ENCODE assay signal across 1 cellular context in the genomic region with DNA sequence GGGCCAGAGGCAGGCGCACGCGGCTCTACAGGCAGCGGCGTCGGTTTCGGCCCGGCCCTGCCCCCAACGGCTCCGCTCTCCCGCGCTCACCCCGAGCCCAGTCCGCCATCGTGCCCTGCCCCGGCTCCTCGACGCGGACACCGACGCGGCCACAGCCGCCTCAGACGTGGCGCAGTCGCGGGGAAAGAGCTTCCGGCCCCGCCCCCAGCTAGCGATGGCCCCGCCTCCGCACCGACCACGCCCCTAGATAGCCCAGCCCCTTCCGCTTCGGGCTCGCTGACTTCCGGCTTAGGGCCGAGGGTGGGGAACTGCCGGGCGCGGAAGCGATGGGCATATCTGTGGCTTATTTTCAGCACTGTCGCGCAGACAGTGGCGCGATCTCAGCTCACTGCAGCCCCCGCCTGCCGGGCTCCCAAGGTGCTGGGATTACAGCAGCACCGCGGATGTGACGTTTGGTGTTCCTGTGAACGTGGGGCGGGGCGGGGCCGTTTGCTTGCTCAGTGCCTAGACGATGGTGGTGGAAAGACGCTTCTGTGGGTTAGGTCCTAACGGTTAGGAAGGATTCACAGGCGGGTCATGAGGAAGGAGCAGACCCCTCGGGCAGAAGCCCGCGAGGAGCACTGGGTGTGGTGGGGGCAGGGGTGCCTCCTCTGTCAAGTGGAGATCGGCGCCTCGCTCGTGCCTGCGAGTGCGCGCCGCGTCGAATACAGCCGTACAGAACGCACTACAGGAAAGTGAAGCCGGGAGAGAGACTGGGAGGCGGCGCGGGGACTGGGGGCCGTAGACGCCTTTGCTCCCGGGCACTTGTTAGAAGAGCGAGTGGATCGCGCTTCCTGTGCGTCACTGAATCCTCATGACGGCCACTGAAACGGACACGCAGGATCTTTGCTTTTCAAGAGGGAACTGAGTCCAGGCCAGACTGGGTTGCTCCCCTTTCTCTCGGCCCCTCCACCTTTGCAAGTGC.
A peak's percentile ranks its signal among the peaks of the same experiment; 100 is the strongest.
TF ChIP-seq lines count a peak whose summit lies in the region.

A gene with protein sequence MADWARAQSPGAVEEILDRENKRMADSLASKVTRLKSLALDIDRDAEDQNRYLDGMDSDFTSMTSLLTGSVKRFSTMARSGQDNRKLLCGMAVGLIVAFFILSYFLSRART (minus strand): TSS at position 187 of the 964 bp plus-strand sequence. CDS start 78 bp downstream, at position 109.
A gene (plus strand): TSS at position 496 of the 964 bp plus-strand sequence. CDS start 1,147 bp downstream, outside the sequence.

TF ChIP-seq in K562, 482 proteins besides CTCF, POLR2A, EP300 and RAD21 (continued from another document and continues in another):
- TF ChIP-seq, protein P1, sequence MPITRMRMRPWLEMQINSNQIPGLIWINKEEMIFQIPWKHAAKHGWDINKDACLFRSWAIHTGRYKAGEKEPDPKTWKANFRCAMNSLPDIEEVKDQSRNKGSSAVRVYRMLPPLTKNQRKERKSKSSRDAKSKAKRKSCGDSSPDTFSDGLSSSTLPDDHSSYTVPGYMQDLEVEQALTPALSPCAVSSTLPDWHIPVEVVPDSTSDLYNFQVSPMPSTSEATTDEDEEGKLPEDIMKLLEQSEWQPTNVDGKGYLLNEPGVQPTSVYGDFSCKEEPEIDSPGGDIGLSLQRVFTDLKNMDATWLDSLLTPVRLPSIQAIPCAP (CRISPR knock-in tag; IDR thresholded peaks at IDR 0.05; ENCODE audit: borderline replicate concordance): no peak
- peak; percentile 74 for TF ChIP-seq PHF20 (IDR thresholded peaks at IDR 0.05; ENCODE audit: partially characterized antibody)
- TF ChIP-seq U2AF2 (optimal IDR thresholded peaks at IDR 0.05; ENCODE audit: low read depth, low read length): no peak
- no peak for TF ChIP-seq ZNF175 (CRISPR knock-in tag; IDR thresholded peaks at IDR 0.05; ENCODE audit: low read depth)
- no peak for TF ChIP-seq ZNF695 (CRISPR knock-in tag; IDR thresholded peaks at IDR 0.05)
- TF ChIP-seq ZKSCAN1 (IDR thresholded peaks at IDR 0.05; ENCODE audit: low read depth, low read length): 0 out of 2 replicates have a peak, but pooled peaks have one; percentile 51
- TF ChIP-seq ZKSCAN8 (CRISPR knock-in tag; IDR thresholded peaks at IDR 0.05): no peak
- TF ChIP-seq HCFC1 (IDR thresholded peaks at IDR 0.05; ENCODE audit: low read depth, low read length): peak; percentile 72
- TF ChIP-seq DNMT1 (IDR thresholded peaks at IDR 0.05): no peak
- no peak for TF ChIP-seq XRCC4 (IDR thresholded peaks at IDR 0.05; ENCODE audit: extremely low read depth, insufficient read depth, insufficient read length)
- TF ChIP-seq ZNF586 (CRISPR knock-in tag; conservative IDR thresholded peaks at IDR 0.05): no peak
- TF ChIP-seq SMARCE1 (IDR thresholded peaks at IDR 0.05): no peak
- peak; percentile 70 for TF ChIP-seq CCNT2 (IDR thresholded peaks at IDR 0.05; ENCODE audit: borderline replicate concordance, extremely low read depth, insufficient read length, low read depth, low read length)
- TF ChIP-seq ZNF431 (CRISPR knock-in tag; IDR thresholded peaks at IDR 0.05): no peak
- TF ChIP-seq, protein P2, sequence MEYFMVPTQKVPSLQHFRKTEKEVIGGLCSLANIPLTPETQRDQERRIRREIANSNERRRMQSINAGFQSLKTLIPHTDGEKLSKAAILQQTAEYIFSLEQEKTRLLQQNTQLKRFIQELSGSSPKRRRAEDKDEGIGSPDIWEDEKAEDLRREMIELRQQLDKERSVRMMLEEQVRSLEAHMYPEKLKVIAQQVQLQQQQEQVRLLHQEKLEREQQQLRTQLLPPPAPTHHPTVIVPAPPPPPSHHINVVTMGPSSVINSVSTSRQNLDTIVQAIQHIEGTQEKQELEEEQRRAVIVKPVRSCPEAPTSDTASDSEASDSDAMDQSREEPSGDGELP (CRISPR knock-in tag; IDR thresholded peaks at IDR 0.05; ENCODE audit: borderline replicate concordance): peak; percentile 93
- TF ChIP-seq NCOA6 (IDR thresholded peaks at IDR 0.05): no peak
- no peak for TF ChIP-seq SIN3B (IDR thresholded peaks at IDR 0.05; ENCODE audit: low read depth)
- TF ChIP-seq CBX2 (IDR thresholded peaks at IDR 0.05; ENCODE audit: insufficient read depth, low read length, poor library complexity, severe bottlenecking): no peak
- no peak for TF ChIP-seq SLC30A9 (CRISPR knock-in tag; IDR thresholded peaks at IDR 0.05)
- TF ChIP-seq, protein P3, sequence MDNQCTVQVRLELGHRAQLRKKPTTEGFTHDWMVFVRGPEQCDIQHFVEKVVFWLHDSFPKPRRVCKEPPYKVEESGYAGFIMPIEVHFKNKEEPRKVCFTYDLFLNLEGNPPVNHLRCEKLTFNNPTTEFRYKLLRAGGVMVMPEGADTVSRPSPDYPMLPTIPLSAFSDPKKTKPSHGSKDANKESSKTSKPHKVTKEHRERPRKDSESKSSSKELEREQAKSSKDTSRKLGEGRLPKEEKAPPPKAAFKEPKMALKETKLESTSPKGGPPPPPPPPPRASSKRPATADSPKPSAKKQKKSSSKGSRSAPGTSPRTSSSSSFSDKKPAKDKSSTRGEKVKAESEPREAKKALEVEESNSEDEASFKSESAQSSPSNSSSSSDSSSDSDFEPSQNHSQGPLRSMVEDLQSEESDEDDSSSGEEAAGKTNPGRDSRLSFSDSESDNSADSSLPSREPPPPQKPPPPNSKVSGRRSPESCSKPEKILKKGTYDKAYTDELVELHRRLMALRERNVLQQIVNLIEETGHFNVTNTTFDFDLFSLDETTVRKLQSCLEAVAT (IDR thresholded peaks at IDR 0.05): peak; percentile 74 to 75; a peak in 2 of 4 replicates
- peak in 1 of 2 experiments; percentile 69; a peak in 2 of 4 replicates for TF ChIP-seq HDAC1 (IDR thresholded peaks at IDR 0.05)
- no peak for TF ChIP-seq ZNF507 (tag; conservative IDR thresholded peaks at IDR 0.05)
- peak in 1 of 2 experiments; percentile 73; a peak in 1 of 4 replicates for TF ChIP-seq SRF (CRISPR knock-in tag; IDR thresholded peaks at IDR 0.05)
- peak; percentile 63; the same call in 1 of the 2 replicates for TF ChIP-seq E2F3 (CRISPR knock-in tag; IDR thresholded peaks at IDR 0.05)
- TF ChIP-seq SNIP1 (IDR thresholded peaks at IDR 0.05; ENCODE audit: low read depth): no peak
- no peak for TF ChIP-seq SRSF7 (optimal IDR thresholded peaks at IDR 0.05; ENCODE audit: low read depth, low read length)
- TF ChIP-seq ARID2 (IDR thresholded peaks at IDR 0.05): no peak
- TF ChIP-seq POLR2AphosphoS5 (IDR thresholded peaks at IDR 0.05; ENCODE audit: control insufficient read depth, insufficient read depth, low read depth, low read length): peak; percentile 84
- TF ChIP-seq TSC22D4 (tag; IDR thresholded peaks at IDR 0.05): no peak
- peak; percentile 39 for TF ChIP-seq PRPF4 (IDR thresholded peaks at IDR 0.05; ENCODE audit: insufficient read depth, low read depth, low read length, poor library complexity, severe bottlenecking)
- TF ChIP-seq HSF4 (CRISPR knock-in tag; IDR thresholded peaks at IDR 0.05; ENCODE audit: borderline replicate concordance): no peak
- TF ChIP-seq ZNF197 (CRISPR knock-in tag; IDR thresholded peaks at IDR 0.05; ENCODE audit: low read depth): 0 out of 2 replicates have a peak, but pooled peaks have one; percentile 49
- TF ChIP-seq ZZZ3 (IDR thresholded peaks at IDR 0.05): no peak
- no peak for TF ChIP-seq ZNF3 (CRISPR knock-in tag; IDR thresholded peaks at IDR 0.05)
- peak; percentile 59; the same call in 1 of the 2 replicates for TF ChIP-seq ZBED1 (IDR thresholded peaks at IDR 0.05)
- TF ChIP-seq FOXJ3 (CRISPR knock-in tag; IDR thresholded peaks at IDR 0.05): no peak
- no peak for TF ChIP-seq ZNF282 (CRISPR knock-in tag; IDR thresholded peaks at IDR 0.05)
- TF ChIP-seq, protein P4, sequence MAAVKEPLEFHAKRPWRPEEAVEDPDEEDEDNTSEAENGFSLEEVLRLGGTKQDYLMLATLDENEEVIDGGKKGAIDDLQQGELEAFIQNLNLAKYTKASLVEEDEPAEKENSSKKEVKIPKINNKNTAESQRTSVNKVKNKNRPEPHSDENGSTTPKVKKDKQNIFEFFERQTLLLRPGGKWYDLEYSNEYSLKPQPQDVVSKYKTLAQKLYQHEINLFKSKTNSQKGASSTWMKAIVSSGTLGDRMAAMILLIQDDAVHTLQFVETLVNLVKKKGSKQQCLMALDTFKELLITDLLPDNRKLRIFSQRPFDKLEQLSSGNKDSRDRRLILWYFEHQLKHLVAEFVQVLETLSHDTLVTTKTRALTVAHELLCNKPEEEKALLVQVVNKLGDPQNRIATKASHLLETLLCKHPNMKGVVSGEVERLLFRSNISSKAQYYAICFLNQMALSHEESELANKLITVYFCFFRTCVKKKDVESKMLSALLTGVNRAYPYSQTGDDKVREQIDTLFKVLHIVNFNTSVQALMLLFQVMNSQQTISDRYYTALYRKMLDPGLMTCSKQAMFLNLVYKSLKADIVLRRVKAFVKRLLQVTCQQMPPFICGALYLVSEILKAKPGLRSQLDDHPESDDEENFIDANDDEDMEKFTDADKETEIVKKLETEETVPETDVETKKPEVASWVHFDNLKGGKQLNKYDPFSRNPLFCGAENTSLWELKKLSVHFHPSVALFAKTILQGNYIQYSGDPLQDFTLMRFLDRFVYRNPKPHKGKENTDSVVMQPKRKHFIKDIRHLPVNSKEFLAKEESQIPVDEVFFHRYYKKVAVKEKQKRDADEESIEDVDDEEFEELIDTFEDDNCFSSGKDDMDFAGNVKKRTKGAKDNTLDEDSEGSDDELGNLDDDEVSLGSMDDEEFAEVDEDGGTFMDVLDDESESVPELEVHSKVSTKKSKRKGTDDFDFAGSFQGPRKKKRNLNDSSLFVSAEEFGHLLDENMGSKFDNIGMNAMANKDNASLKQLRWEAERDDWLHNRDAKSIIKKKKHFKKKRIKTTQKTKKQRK (IDR thresholded peaks at IDR 0.05; ENCODE audit: borderline replicate concordance, low read depth, low read length): no peak
- TF ChIP-seq EZH2 (IDR thresholded peaks at IDR 0.05; ENCODE audit: borderline replicate concordance, low read depth, low read length): no peak
- 0 out of 4 replicates have a peak, but pooled peaks of 1 of the 2 experiments have one; percentile 16 for TF ChIP-seq TBL1XR1 (IDR thresholded peaks at IDR 0.05; ENCODE audit: low read length in 2 of 2)
- no peak for TF ChIP-seq DACH1 (IDR thresholded peaks at IDR 0.05; ENCODE audit: partially characterized antibody)
- TF ChIP-seq, protein P5, sequence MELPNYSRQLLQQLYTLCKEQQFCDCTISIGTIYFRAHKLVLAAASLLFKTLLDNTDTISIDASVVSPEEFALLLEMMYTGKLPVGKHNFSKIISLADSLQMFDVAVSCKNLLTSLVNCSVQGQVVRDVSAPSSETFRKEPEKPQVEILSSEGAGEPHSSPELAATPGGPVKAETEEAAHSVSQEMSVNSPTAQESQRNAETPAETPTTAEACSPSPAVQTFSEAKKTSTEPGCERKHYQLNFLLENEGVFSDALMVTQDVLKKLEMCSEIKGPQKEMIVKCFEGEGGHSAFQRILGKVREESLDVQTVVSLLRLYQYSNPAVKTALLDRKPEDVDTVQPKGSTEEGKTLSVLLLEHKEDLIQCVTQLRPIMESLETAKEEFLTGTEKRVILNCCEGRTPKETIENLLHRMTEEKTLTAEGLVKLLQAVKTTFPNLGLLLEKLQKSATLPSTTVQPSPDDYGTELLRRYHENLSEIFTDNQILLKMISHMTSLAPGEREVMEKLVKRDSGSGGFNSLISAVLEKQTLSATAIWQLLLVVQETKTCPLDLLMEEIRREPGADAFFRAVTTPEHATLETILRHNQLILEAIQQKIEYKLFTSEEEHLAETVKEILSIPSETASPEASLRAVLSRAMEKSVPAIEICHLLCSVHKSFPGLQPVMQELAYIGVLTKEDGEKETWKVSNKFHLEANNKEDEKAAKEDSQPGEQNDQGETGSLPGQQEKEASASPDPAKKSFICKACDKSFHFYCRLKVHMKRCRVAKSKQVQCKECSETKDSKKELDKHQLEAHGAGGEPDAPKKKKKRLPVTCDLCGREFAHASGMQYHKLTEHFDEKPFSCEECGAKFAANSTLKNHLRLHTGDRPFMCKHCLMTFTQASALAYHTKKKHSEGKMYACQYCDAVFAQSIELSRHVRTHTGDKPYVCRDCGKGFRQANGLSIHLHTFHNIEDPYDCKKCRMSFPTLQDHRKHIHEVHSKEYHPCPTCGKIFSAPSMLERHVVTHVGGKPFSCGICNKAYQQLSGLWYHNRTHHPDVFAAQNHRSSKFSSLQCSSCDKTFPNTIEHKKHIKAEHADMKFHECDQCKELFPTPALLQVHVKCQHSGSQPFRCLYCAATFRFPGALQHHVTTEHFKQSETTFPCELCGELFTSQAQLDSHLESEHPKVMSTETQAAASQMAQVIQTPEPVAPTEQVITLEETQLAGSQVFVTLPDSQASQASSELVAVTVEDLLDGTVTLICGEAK (IDR thresholded peaks at IDR 0.05): peak; percentile 96
- TF ChIP-seq, protein P5 (CRISPR knock-in tag; IDR thresholded peaks at IDR 0.05): no peak
